23 cellular contexts compared by ENCODE assay signal in the genomic region with DNA sequence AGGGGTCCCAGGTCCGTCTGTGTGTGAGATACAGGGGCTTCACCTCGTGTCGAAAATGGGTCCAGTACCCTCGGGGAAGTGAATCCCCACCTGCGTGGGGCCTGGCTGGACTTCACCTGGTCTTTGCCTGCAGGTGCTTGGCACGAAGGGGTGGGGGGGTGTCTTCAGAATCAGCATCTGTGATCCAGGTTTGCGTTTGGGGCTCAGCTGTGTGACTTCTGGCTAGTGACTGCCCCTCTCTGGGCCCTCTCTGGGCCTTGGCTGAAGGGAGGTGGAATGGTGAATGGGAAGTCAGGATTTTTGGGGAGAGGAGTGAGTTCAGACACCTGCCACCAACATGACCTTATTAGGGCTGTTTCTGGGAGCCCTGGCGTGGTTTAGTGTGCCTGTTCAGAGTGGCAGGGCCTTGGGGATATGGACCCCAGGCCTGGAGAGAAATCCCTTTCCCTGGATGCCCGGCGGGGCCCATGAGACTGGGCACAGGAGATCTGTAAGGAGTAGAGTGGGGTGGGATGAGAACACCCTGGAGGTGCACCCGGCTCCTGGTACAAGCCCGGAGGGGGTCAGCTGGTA. TPM values are rescaled to one million over a fixed set of nuclear protein-coding genes. Genes with fewer than 3 reads are reported as not detected.
"Had no signal": no experiment of that assay in that cellular context is flagged by ENCODE, and none has a peak within 500 bp of the region (broad histone marks: within the 10 kb centered on the region; RNA-seq: fewer than 3 reads in every experiment).

No MANE protein-coding gene starts in this region.

- H3K27ac Mint-ChIP-seq: activated CD4-positive, alpha-beta T cell treated with anti-CD3 and anti-CD28 coated beads, Interleukin-2, amount 10 ng/mL, durations not matched to agents 7 days and 5 days; activated CD8-positive, alpha-beta T cell treated with anti-CD3 and anti-CD28 coated beads, Interleukin-2, amount 10 ng/mL, durations not matched to agents 7 days and 5 days; activated naive CD8-positive, alpha-beta T cell treated with anti-CD3 and anti-CD28 coated beads, Interleukin-2, amount 50 U/mL, for 24 hours; activated T-helper 1 cell treated with anti-CD3 and anti-CD28 coated beads, Interleukin-12 subunit alpha, Interleukin-12 subunit beta, Interleukin-2, Interleukin-4 antibody, amounts not matched to agents 30 ng/mL and 10 ng/mL and 1 ng/mL, durations not matched to agents 14 hours and 24 hours and 36 hours; stimulated activated naive CD8-positive, alpha-beta T cell treated with anti-CD3 and anti-CD28 coated beads, Interleukin-15, Interleukin-2, amounts not matched to agents 100 ng/mL and 50 ng/mL, for 24 hours had no signal

- H3K36me3 Mint-ChIP-seq: naive thymus-derived CD8-positive, alpha-beta T cell had no signal

- H3K9me3 Mint-ChIP-seq: activated CD4-positive, alpha-beta T cell treated with anti-CD3 and anti-CD28 coated beads, Interleukin-2, amount 10 ng/mL, durations not matched to agents 7 days and 5 days; activated naive CD8-positive, alpha-beta T cell treated with anti-CD3 and anti-CD28 coated beads, Interleukin-2, amount 50 U/mL, for 24 hours; activated T-helper 1 cell treated with anti-CD3 and anti-CD28 coated beads, Interleukin-12 subunit alpha, Interleukin-12 subunit beta, Interleukin-2, Interleukin-4 antibody, amounts not matched to agents 30 ng/mL and 10 ng/mL and 1 ng/mL, durations not matched to agents 14 hours and 24 hours and 36 hours; naive thymus-derived CD8-positive, alpha-beta T cell; stimulated activated naive CD8-positive, alpha-beta T cell treated with anti-CD3 and anti-CD28 coated beads, Interleukin-15, Interleukin-2, amounts not matched to agents 100 ng/mL and 50 ng/mL, for 24 hours had no signal

- H3K4me3 Mint-ChIP-seq: activated CD4-positive, alpha-beta T cell treated with anti-CD3 and anti-CD28 coated beads, Interleukin-2, amount 10 ng/mL, durations not matched to agents 7 days and 5 days; activated CD8-positive, alpha-beta T cell treated with anti-CD3 and anti-CD28 coated beads, Interleukin-2, amount 10 ng/mL, durations not matched to agents 7 days and 5 days; activated naive CD8-positive, alpha-beta T cell treated with anti-CD3 and anti-CD28 coated beads, Interleukin-2, amount 50 U/mL, for 24 hours; activated T-helper 1 cell treated with anti-CD3 and anti-CD28 coated beads, Interleukin-12 subunit alpha, Interleukin-12 subunit beta, Interleukin-2, Interleukin-4 antibody, amounts not matched to agents 30 ng/mL and 10 ng/mL and 1 ng/mL, durations not matched to agents 14 hours and 24 hours and 36 hours; stimulated activated naive CD8-positive, alpha-beta T cell treated with anti-CD3 and anti-CD28 coated beads, Interleukin-15, Interleukin-2, amounts not matched to agents 100 ng/mL and 50 ng/mL, for 24 hours had no signal

- ATAC-seq: activated CD8-positive, alpha-beta T cell treated with anti-CD3 and anti-CD28 coated beads, Interleukin-2, amount 10 ng/mL, durations not matched to agents 7 days and 5 days; activated naive CD8-positive, alpha-beta T cell treated with anti-CD3 and anti-CD28 coated beads, Interleukin-2, amount 50 U/mL, for 24 hours; body of pancreas; esophagus mucosa; left lung; naive thymus-derived CD8-positive, alpha-beta T cell; psoas muscle had no signal

- DNase-seq: activated CD4-positive, alpha-beta T cell treated with anti-CD3 and anti-CD28 coated beads, Interleukin-2, amount 10 ng/mL, durations not matched to agents 7 days and 5 days; activated CD4-positive, CD25-positive, alpha-beta regulatory T cell treated with anti-CD3 and anti-CD28 coated beads, Interleukin-2, amount 50 U/mL, for 72 hours; activated CD8-positive, alpha-beta T cell treated with anti-CD3 and anti-CD28 coated beads, Interleukin-2, amount 10 ng/mL, durations not matched to agents 7 days and 5 days; activated gamma-delta T cell; activated naive CD4-positive, alpha-beta T cell treated with anti-CD3 and anti-CD28 coated beads, Interleukin-2, amount 50 U/mL, for 16 hours; activated naive CD8-positive, alpha-beta T cell treated with anti-CD3 and anti-CD28 coated beads, Interleukin-2, amount 50 U/mL, for 24 hours; body of pancreas; dermis blood vessel endothelial cell; effector memory CD4-positive, alpha-beta T cell; foreskin melanocyte; hippocampal formation; kidney glomerular epithelial cell; left lung; naive thymus-derived CD8-positive, alpha-beta T cell; pancreas; psoas muscle; stimulated activated CD4-positive, alpha-beta T cell treated with anti-CD3 and anti-CD28 coated beads, Interleukin-4, amount 100 ng/mL, for 24 hours had no signal

- H3K4me1 Mint-ChIP-seq: activated CD4-positive, alpha-beta T cell treated with anti-CD3 and anti-CD28 coated beads, Interleukin-2, amount 10 ng/mL, durations not matched to agents 7 days and 5 days had no signal

RNA-seq across cellular contexts. Expression of a gene that starts 2.7 kb away (rescaled TPM):
- total RNA-seq: cardiac septum, dermis blood vessel endothelial cell, esophagus mucosa, lung microvascular endothelial cell, psoas muscle, tibial nerve had no signal
